Comparison of ENCODE assay signal across 36 cellular contexts in the genomic region with DNA sequence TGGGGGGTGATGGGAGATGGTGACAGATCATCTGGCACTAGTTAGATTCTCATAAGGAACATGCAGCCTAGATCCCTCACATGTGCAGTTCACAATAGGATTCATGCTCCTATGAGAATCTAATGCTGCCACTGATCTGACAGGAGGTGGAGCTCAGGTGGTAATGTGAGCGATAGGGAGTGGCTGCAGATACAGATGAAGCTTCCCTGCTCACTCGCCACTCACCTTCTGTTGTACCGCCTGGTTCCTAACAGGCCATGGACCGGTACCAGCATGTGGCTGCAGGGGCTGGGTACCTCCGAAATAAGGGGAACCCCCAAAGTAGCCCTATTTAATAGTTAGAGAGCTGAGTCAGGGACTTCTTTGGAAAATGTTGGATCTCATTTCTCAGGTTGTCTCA.
"Had no signal": no experiment of that assay in that cellular context is flagged by ENCODE, and none has a peak within 500 bp of the region (broad histone marks: within the 10 kb centered on the region; RNA-seq: fewer than 3 reads in every experiment).

No MANE protein-coding gene starts in this region.

- ATAC-seq: activated CD8-positive, alpha-beta T cell treated with anti-CD3 and anti-CD28 coated beads for 36 hours; activated naive CD8-positive, alpha-beta T cell treated with anti-CD3 and anti-CD28 coated beads, Interleukin-2, amount 50 U/mL, for 24 hours; activated T-cell treated with anti-CD3 and anti-CD28 coated beads, Interleukin-2, amount 50 U/mL, for 4 hours; activated T-cell treated with anti-CD3 and anti-CD28 coated beads, Interleukin-2, amount 50 U/mL, for 72 hours; activated T-helper 17 cell treated with anti-CD3 and anti-CD28 coated beads, Interleukin-2, amount 50 U/mL, for 72 hours had no signal

- H3K27me3 Mint-ChIP-seq: activated B cell treated with CpG ODN at 0.5 μM for 24 hours; activated CD4-positive, alpha-beta memory T cell treated with anti-CD3 and anti-CD28 coated beads for 36 hours; activated CD8-positive, alpha-beta T cell treated with anti-CD3 and anti-CD28 coated beads for 36 hours; activated naive CD4-positive, alpha-beta T cell treated with anti-CD3 and anti-CD28 coated beads, Interleukin-2, amount 10 ng/mL, durations not matched to agents 7 days and 5 days; activated naive CD4-positive, alpha-beta T cell treated with anti-CD3 and anti-CD28 coated beads, Interleukin-2, amount 50 U/mL, for 24 hours; activated naive CD8-positive, alpha-beta T cell; activated naive CD8-positive, alpha-beta T cell treated with anti-CD3 and anti-CD28 coated beads, Interleukin-2, amount 10 ng/mL, durations not matched to agents 7 days and 5 days; activated naive CD8-positive, alpha-beta T cell treated with anti-CD3 and anti-CD28 coated beads, Interleukin-2, amount 50 U/mL, for 24 hours; activated T-helper 17 cell treated with anti-CD3 and anti-CD28 coated beads, Interleukin-2, amount 50 U/mL, for 72 hours; central memory CD8-positive, alpha-beta T cell had no signal

- H3K27ac ChIP-seq: ascending aorta, cardiac muscle cell, VCaP had no signal

- H3K9me3 ChIP-seq: ascending aorta had no signal

- H3K4me1 Mint-ChIP-seq: activated B cell treated with CpG ODN at 0.5 μM for 24 hours; activated CD4-positive, alpha-beta T cell treated with anti-CD3 and anti-CD28 coated beads, Interleukin-2, amount 10 ng/mL, durations not matched to agents 24 days and 14 days; activated naive CD4-positive, alpha-beta T cell treated with anti-CD3 and anti-CD28 coated beads, Interleukin-2, amount 10 ng/mL, durations not matched to agents 7 days and 5 days; activated naive CD4-positive, alpha-beta T cell treated with anti-CD3 and anti-CD28 coated beads, Interleukin-2, amount 50 U/mL, for 24 hours; activated naive CD8-positive, alpha-beta T cell treated with anti-CD3 and anti-CD28 coated beads, Interleukin-2, amount 10 ng/mL, durations not matched to agents 7 days and 5 days; activated naive CD8-positive, alpha-beta T cell treated with anti-CD3 and anti-CD28 coated beads, Interleukin-2, amount 50 U/mL, for 24 hours; activated T-helper 17 cell treated with anti-CD3 and anti-CD28 coated beads, Interleukin-2, amount 50 U/mL, for 72 hours; brain; central memory CD8-positive, alpha-beta T cell had no signal

- H3K4me3 Mint-ChIP-seq: activated B cell treated with CpG ODN at 0.5 μM for 24 hours; activated CD4-positive, alpha-beta memory T cell treated with anti-CD3 and anti-CD28 coated beads for 36 hours; activated CD4-positive, alpha-beta T cell treated with anti-CD3 and anti-CD28 coated beads, Interleukin-2, amount 10 ng/mL, durations not matched to agents 24 days and 14 days; activated CD8-positive, alpha-beta T cell treated with anti-CD3 and anti-CD28 coated beads for 36 hours; activated naive CD4-positive, alpha-beta T cell treated with anti-CD3 and anti-CD28 coated beads, Interleukin-2, amount 10 ng/mL, durations not matched to agents 7 days and 5 days; activated naive CD4-positive, alpha-beta T cell treated with anti-CD3 and anti-CD28 coated beads, Interleukin-2, amount 50 U/mL, for 24 hours; activated naive CD8-positive, alpha-beta T cell; activated naive CD8-positive, alpha-beta T cell treated with anti-CD3 and anti-CD28 coated beads, Interleukin-2, amount 10 ng/mL, durations not matched to agents 7 days and 5 days; activated naive CD8-positive, alpha-beta T cell treated with anti-CD3 and anti-CD28 coated beads, Interleukin-2, amount 50 U/mL, for 24 hours; activated T-cell treated with anti-CD3 and anti-CD28 coated beads, Interleukin-2, amount 50 U/mL, for 4 hours; activated T-cell treated with anti-CD3 and anti-CD28 coated beads, Interleukin-2, amount 50 U/mL, for 72 hours; activated T-helper 1 cell treated with anti-CD3 and anti-CD28 coated beads, Interleukin-12 subunit alpha, Interleukin-12 subunit beta, Interleukin-2, Interleukin-4 antibody, amounts not matched to agents 30 ng/mL and 10 ng/mL and 1 ng/mL, durations not matched to agents 14 hours and 24 hours and 36 hours; activated T-helper 17 cell treated with anti-CD3 and anti-CD28 coated beads, Interleukin-2, amount 50 U/mL, for 72 hours; brain; central memory CD8-positive, alpha-beta T cell; T-helper 1 cell treated with Interleukin-12 subunit alpha and Interleukin-12 subunit beta and Interleukin-4 antibody, amounts not matched to agents 30 μg/mL and 1 μg/mL, for 36 hours; T-helper 2 cell treated with Interferon-gamma antibody and Interleukin-4, amounts not matched to agents 5 μg/mL and 100 μg/mL, for 36 hours had no signal

- DNase-seq: activated B cell treated with CpG ODN at 0.5 μM for 24 hours; activated CD4-positive, alpha-beta memory T cell treated with anti-CD3 and anti-CD28 coated beads for 36 hours; activated CD4-positive, alpha-beta T cell treated with anti-CD3 and anti-CD28 coated beads for 4 hours; activated CD4-positive, alpha-beta T cell treated with anti-CD3 and anti-CD28 coated beads, Interleukin-2, amount 10 ng/mL, durations not matched to agents 24 days and 14 days; activated CD4-positive, alpha-beta T cell treated with anti-CD3 and anti-CD28 coated beads, Interleukin-2, amount 50 U/mL, for 1 hour; activated CD4-positive, alpha-beta T cell treated with anti-CD3 and anti-CD28 coated beads, Interleukin-2, amount 50 U/mL, for 4 hours; activated CD4-positive, CD25-positive, alpha-beta regulatory T cell treated with anti-CD3 and anti-CD28 coated beads, Interleukin-2, amount 50 U/mL, for 72 hours; activated CD8-positive, alpha-beta memory T cell treated with anti-CD3 and anti-CD28 coated beads, Interleukin-2, amount 50 U/mL, for 4 hours; activated CD8-positive, alpha-beta T cell treated with anti-CD3 and anti-CD28 coated beads for 36 hours; activated effector memory CD4-positive, alpha-beta T cell treated with anti-CD3 and anti-CD28 coated beads, Interleukin-2, amount 50 U/mL, for 16 hours; activated gamma-delta T cell treated with Interleukin-2 at 50 U/mL for 16 hours; activated naive CD4-positive, alpha-beta T cell; activated naive CD4-positive, alpha-beta T cell treated with anti-CD3 and anti-CD28 coated beads, Interleukin-2, amount 10 ng/mL, durations not matched to agents 7 days and 5 days; activated naive CD8-positive, alpha-beta T cell treated with anti-CD3 and anti-CD28 coated beads, Interleukin-2, amount 10 ng/mL, durations not matched to agents 7 days and 5 days; activated naive CD8-positive, alpha-beta T cell treated with anti-CD3 and anti-CD28 coated beads, Interleukin-2, amount 50 U/mL, for 24 hours; activated T-cell treated with anti-CD3 and anti-CD28 coated beads for 4 hours; activated T-cell treated with anti-CD3 and anti-CD28 coated beads, Interleukin-2, amount 50 U/mL, for 1 hour; activated T-cell treated with anti-CD3 and anti-CD28 coated beads, Interleukin-2, amount 50 U/mL, for 4 hours; activated T-cell treated with anti-CD3 and anti-CD28 coated beads, Interleukin-2, amount 50 U/mL, for 72 hours; amygdala; anterior cingulate cortex; caudate nucleus; cerebellar nuclear complex; T-helper 2 cell; T-helper 9 cell had no signal

- H3K36me3 ChIP-seq: ascending aorta, cardiac muscle cell had no signal

- H3K4me3 ChIP-seq: ascending aorta, cardiac muscle cell had no signal

- H3K4me1 ChIP-seq: ascending aorta had no signal

- H3K27ac Mint-ChIP-seq: activated B cell treated with CpG ODN at 0.5 μM for 24 hours; activated CD4-positive, alpha-beta memory T cell treated with anti-CD3 and anti-CD28 coated beads for 36 hours; activated CD4-positive, alpha-beta T cell treated with anti-CD3 and anti-CD28 coated beads, Interleukin-2, amount 10 ng/mL, durations not matched to agents 24 days and 14 days; activated CD8-positive, alpha-beta T cell treated with anti-CD3 and anti-CD28 coated beads for 36 hours; activated naive CD4-positive, alpha-beta T cell treated with anti-CD3 and anti-CD28 coated beads, Interleukin-2, amount 10 ng/mL, durations not matched to agents 7 days and 5 days; activated naive CD4-positive, alpha-beta T cell treated with anti-CD3 and anti-CD28 coated beads, Interleukin-2, amount 50 U/mL, for 24 hours; activated naive CD8-positive, alpha-beta T cell; activated naive CD8-positive, alpha-beta T cell treated with anti-CD3 and anti-CD28 coated beads, Interleukin-2, amount 10 ng/mL, durations not matched to agents 7 days and 5 days; activated naive CD8-positive, alpha-beta T cell treated with anti-CD3 and anti-CD28 coated beads, Interleukin-2, amount 50 U/mL, for 24 hours; activated T-cell treated with anti-CD3 and anti-CD28 coated beads, Interleukin-2, amount 50 U/mL, for 72 hours; activated T-helper 1 cell treated with anti-CD3 and anti-CD28 coated beads, Interleukin-12 subunit alpha, Interleukin-12 subunit beta, Interleukin-2, Interleukin-4 antibody, amounts not matched to agents 30 ng/mL and 10 ng/mL and 1 ng/mL, durations not matched to agents 14 hours and 24 hours and 36 hours; activated T-helper 17 cell treated with anti-CD3 and anti-CD28 coated beads, Interleukin-2, amount 50 U/mL, for 72 hours; brain; T-helper 1 cell treated with Interleukin-12 subunit alpha and Interleukin-12 subunit beta and Interleukin-4 antibody, amounts not matched to agents 30 μg/mL and 1 μg/mL, for 36 hours; T-helper 2 cell treated with Interferon-gamma antibody and Interleukin-4, amounts not matched to agents 5 μg/mL and 100 μg/mL, for 36 hours had no signal

- H3K9me3 Mint-ChIP-seq: activated B cell treated with CpG ODN at 0.5 μM for 24 hours; activated CD4-positive, alpha-beta memory T cell treated with anti-CD3 and anti-CD28 coated beads for 36 hours; activated CD4-positive, alpha-beta T cell treated with anti-CD3 and anti-CD28 coated beads, Interleukin-2, amount 10 ng/mL, durations not matched to agents 24 days and 14 days; activated CD8-positive, alpha-beta T cell treated with anti-CD3 and anti-CD28 coated beads for 36 hours; activated naive CD4-positive, alpha-beta T cell treated with anti-CD3 and anti-CD28 coated beads, Interleukin-2, amount 10 ng/mL, durations not matched to agents 7 days and 5 days; activated naive CD4-positive, alpha-beta T cell treated with anti-CD3 and anti-CD28 coated beads, Interleukin-2, amount 50 U/mL, for 24 hours; activated naive CD8-positive, alpha-beta T cell treated with anti-CD3 and anti-CD28 coated beads, Interleukin-2, amount 10 ng/mL, durations not matched to agents 7 days and 5 days; activated naive CD8-positive, alpha-beta T cell treated with anti-CD3 and anti-CD28 coated beads, Interleukin-2, amount 50 U/mL, for 24 hours; activated T-cell treated with anti-CD3 and anti-CD28 coated beads, Interleukin-2, amount 50 U/mL, for 4 hours; activated T-cell treated with anti-CD3 and anti-CD28 coated beads, Interleukin-2, amount 50 U/mL, for 72 hours; activated T-helper 1 cell treated with anti-CD3 and anti-CD28 coated beads, Interleukin-12 subunit alpha, Interleukin-12 subunit beta, Interleukin-2, Interleukin-4 antibody, amounts not matched to agents 30 ng/mL and 10 ng/mL and 1 ng/mL, durations not matched to agents 14 hours and 24 hours and 36 hours; activated T-helper 17 cell treated with anti-CD3 and anti-CD28 coated beads, Interleukin-2, amount 50 U/mL, for 72 hours; brain; central memory CD8-positive, alpha-beta T cell; T-helper 1 cell treated with Interleukin-12 subunit alpha and Interleukin-12 subunit beta and Interleukin-4 antibody, amounts not matched to agents 30 μg/mL and 1 μg/mL, for 36 hours; T-helper 2 cell treated with Interferon-gamma antibody and Interleukin-4, amounts not matched to agents 5 μg/mL and 100 μg/mL, for 36 hours had no signal

- H3K36me3 Mint-ChIP-seq: activated CD4-positive, alpha-beta memory T cell treated with anti-CD3 and anti-CD28 coated beads for 36 hours; activated naive CD4-positive, alpha-beta T cell treated with anti-CD3 and anti-CD28 coated beads, Interleukin-2, amount 10 ng/mL, durations not matched to agents 7 days and 5 days; activated naive CD4-positive, alpha-beta T cell treated with anti-CD3 and anti-CD28 coated beads, Interleukin-2, amount 50 U/mL, for 24 hours; activated naive CD8-positive, alpha-beta T cell; activated naive CD8-positive, alpha-beta T cell treated with anti-CD3 and anti-CD28 coated beads, Interleukin-2, amount 10 ng/mL, durations not matched to agents 7 days and 5 days had no signal

- H3K27me3 ChIP-seq: ascending aorta, cardiac muscle cell had no signal
